ENCODE assay signal across 2 cellular contexts in genomic region chr2:55861733-55862132, GRCh38.
TF ChIP-seq lines count a peak whose summit lies in the region.

No MANE protein-coding gene starts in this region.

TF ChIP-seq in SK-N-SH, 30 proteins besides CTCF, POLR2A, EP300 and RAD21:
- TF ChIP-seq, protein P1, sequence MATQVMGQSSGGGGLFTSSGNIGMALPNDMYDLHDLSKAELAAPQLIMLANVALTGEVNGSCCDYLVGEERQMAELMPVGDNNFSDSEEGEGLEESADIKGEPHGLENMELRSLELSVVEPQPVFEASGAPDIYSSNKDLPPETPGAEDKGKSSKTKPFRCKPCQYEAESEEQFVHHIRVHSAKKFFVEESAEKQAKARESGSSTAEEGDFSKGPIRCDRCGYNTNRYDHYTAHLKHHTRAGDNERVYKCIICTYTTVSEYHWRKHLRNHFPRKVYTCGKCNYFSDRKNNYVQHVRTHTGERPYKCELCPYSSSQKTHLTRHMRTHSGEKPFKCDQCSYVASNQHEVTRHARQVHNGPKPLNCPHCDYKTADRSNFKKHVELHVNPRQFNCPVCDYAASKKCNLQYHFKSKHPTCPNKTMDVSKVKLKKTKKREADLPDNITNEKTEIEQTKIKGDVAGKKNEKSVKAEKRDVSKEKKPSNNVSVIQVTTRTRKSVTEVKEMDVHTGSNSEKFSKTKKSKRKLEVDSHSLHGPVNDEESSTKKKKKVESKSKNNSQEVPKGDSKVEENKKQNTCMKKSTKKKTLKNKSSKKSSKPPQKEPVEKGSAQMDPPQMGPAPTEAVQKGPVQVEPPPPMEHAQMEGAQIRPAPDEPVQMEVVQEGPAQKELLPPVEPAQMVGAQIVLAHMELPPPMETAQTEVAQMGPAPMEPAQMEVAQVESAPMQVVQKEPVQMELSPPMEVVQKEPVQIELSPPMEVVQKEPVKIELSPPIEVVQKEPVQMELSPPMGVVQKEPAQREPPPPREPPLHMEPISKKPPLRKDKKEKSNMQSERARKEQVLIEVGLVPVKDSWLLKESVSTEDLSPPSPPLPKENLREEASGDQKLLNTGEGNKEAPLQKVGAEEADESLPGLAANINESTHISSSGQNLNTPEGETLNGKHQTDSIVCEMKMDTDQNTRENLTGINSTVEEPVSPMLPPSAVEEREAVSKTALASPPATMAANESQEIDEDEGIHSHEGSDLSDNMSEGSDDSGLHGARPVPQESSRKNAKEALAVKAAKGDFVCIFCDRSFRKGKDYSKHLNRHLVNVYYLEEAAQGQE (IDR thresholded peaks at IDR 0.05; ENCODE audit: low read depth, low read length), result no peak

TF ChIP-seq in SK-N-SH treated with all-trans-retinoic acid at 6 μM for 48 hours, 23 proteins besides CTCF, POLR2A, EP300 and RAD21:
- TF ChIP-seq ARNTL (CRISPR knock-in tag; IDR thresholded peaks at IDR 0.05; ENCODE audit: borderline replicate concordance, low read depth) (no peak), ESRRG (CRISPR knock-in tag; IDR thresholded peaks at IDR 0.05) (no peak), OSR1 (CRISPR knock-in tag; IDR thresholded peaks at IDR 0.05) (no peak), ZNF70 (CRISPR knock-in tag; IDR thresholded peaks at IDR 0.05) (no peak), GLIS3 (CRISPR knock-in tag; IDR thresholded peaks at IDR 0.05) (no peak), ZNF8 (CRISPR knock-in tag; IDR thresholded peaks at IDR 0.05) (no peak), PPARA (CRISPR knock-in tag; IDR thresholded peaks at IDR 0.05; ENCODE audit: borderline replicate concordance) (no peak), BACH2 (CRISPR knock-in tag; IDR thresholded peaks at IDR 0.05; ENCODE audit: borderline replicate concordance) (no peak), TCF4 (CRISPR knock-in tag; IDR thresholded peaks at IDR 0.05; ENCODE audit: borderline replicate concordance) (no peak), PATZ1 (CRISPR knock-in tag; IDR thresholded peaks at IDR 0.05; ENCODE audit: borderline replicate concordance) (no peak), ZNF565 (CRISPR knock-in tag; conservative IDR thresholded peaks at IDR 0.05; ENCODE audit: low read depth) (no peak), ZC3H10 (CRISPR knock-in tag; IDR thresholded peaks at IDR 0.05) (no peak), TOX (CRISPR knock-in tag; IDR thresholded peaks at IDR 0.05; ENCODE audit: borderline replicate concordance) (no peak), ZFP30 (CRISPR knock-in tag; IDR thresholded peaks at IDR 0.05) (no peak), ISL1 (CRISPR knock-in tag; IDR thresholded peaks at IDR 0.05) (no peak), CSDC2 (CRISPR knock-in tag; IDR thresholded peaks at IDR 0.05) (no peak)
- TF ChIP-seq, protein P2, sequence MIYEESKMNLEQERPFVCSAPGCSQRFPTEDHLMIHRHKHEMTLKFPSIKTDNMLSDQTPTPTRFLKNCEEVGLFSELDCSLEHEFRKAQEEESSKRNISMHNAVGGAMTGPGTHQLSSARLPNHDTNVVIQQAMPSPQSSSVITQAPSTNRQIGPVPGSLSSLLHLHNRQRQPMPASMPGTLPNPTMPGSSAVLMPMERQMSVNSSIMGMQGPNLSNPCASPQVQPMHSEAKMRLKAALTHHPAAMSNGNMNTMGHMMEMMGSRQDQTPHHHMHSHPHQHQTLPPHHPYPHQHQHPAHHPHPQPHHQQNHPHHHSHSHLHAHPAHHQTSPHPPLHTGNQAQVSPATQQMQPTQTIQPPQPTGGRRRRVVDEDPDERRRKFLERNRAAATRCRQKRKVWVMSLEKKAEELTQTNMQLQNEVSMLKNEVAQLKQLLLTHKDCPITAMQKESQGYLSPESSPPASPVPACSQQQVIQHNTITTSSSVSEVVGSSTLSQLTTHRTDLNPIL (CRISPR knock-in tag; IDR thresholded peaks at IDR 0.05; ENCODE audit: low read depth), result no peak
- TF ChIP-seq, protein P3, sequence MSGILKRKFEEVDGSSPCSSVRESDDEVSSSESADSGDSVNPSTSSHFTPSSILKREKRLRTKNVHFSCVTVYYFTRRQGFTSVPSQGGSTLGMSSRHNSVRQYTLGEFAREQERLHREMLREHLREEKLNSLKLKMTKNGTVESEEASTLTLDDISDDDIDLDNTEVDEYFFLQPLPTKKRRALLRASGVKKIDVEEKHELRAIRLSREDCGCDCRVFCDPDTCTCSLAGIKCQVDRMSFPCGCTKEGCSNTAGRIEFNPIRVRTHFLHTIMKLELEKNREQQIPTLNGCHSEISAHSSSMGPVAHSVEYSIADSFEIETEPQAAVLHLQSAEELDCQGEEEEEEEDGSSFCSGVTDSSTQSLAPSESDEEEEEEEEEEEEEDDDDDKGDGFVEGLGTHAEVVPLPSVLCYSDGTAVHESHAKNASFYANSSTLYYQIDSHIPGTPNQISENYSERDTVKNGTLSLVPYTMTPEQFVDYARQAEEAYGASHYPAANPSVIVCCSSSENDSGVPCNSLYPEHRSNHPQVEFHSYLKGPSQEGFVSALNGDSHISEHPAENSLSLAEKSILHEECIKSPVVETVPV (CRISPR knock-in tag; IDR thresholded peaks at IDR 0.05), result no peak
- TF ChIP-seq, protein P4, sequence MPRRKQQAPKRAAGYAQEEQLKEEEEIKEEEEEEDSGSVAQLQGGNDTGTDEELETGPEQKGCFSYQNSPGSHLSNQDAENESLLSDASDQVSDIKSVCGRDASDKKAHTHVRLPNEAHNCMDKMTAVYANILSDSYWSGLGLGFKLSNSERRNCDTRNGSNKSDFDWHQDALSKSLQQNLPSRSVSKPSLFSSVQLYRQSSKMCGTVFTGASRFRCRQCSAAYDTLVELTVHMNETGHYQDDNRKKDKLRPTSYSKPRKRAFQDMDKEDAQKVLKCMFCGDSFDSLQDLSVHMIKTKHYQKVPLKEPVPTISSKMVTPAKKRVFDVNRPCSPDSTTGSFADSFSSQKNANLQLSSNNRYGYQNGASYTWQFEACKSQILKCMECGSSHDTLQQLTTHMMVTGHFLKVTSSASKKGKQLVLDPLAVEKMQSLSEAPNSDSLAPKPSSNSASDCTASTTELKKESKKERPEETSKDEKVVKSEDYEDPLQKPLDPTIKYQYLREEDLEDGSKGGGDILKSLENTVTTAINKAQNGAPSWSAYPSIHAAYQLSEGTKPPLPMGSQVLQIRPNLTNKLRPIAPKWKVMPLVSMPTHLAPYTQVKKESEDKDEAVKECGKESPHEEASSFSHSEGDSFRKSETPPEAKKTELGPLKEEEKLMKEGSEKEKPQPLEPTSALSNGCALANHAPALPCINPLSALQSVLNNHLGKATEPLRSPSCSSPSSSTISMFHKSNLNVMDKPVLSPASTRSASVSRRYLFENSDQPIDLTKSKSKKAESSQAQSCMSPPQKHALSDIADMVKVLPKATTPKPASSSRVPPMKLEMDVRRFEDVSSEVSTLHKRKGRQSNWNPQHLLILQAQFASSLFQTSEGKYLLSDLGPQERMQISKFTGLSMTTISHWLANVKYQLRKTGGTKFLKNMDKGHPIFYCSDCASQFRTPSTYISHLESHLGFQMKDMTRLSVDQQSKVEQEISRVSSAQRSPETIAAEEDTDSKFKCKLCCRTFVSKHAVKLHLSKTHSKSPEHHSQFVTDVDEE (CRISPR knock-in tag; IDR thresholded peaks at IDR 0.05), result no peak
- TF ChIP-seq, protein P5, sequence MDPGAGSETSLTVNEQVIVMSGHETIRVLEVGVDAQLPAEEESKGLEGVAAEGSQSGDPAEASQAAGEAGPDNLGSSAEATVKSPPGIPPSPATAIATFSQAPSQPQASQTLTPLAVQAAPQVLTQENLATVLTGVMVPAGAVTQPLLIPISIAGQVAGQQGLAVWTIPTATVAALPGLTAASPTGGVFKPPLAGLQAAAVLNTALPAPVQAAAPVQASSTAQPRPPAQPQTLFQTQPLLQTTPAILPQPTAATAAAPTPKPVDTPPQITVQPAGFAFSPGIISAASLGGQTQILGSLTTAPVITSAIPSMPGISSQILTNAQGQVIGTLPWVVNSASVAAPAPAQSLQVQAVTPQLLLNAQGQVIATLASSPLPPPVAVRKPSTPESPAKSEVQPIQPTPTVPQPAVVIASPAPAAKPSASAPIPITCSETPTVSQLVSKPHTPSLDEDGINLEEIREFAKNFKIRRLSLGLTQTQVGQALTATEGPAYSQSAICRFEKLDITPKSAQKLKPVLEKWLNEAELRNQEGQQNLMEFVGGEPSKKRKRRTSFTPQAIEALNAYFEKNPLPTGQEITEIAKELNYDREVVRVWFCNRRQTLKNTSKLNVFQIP (CRISPR knock-in tag; IDR thresholded peaks at IDR 0.05; ENCODE audit: borderline replicate concordance, low read depth), result no peak
